In genomic region chr22:50468626-50469025, GRCh38 we compare ENCODE assay signal across 14 cellular contexts. TPM values are rescaled to one million over a fixed set of nuclear protein-coding genes. Genes with fewer than 3 reads are reported as not detected.
A peak's percentile ranks its signal among the peaks of the same experiment; 100 is the strongest.
DNase-seq lines count a peak whose midpoint lies in the region; ATAC-seq and TF ChIP-seq lines count a peak whose summit lies in the region.
"Had no signal": no experiment of that assay in that cellular context is flagged by ENCODE, and none has a peak within 500 bp of the region (broad histone marks: within the 10 kb centered on the region; RNA-seq: fewer than 3 reads in every experiment).

No MANE protein-coding gene starts in this region.

- TF ChIP-seq CTCF in OCI-LY3 (IDR thresholded peaks at IDR 0.05; ENCODE audit: low read depth, low read length) (no peak), brain (conservative IDR thresholded peaks at IDR 0.05) (no peak)

- H3K9me3 ChIP-seq in OCI-LY3 (ENCODE audit: insufficient read depth, low read length) = no peaks in the 10 kb centered on the region
- H3K9me3 ChIP-seq: esophagus muscularis mucosa, left ventricle myocardium inferior had no signal

- H3K27ac Mint-ChIP-seq in activated CD4-positive, alpha-beta T cell treated with anti-CD3 and anti-CD28 coated beads for 36 hours = peak overlapping the region; percentile 67
- peak overlapping the region in 3 of 5 experiments; percentile 38 to 62 (median 55) for H3K27ac Mint-ChIP-seq in brain
- H3K27ac Mint-ChIP-seq in stimulated activated naive B cell treated with anti-CD40 and anti-IgM and Interleukin-4, amounts not matched to agents 10 μg/mL and 1 μg/mL and 100 μg/mL, for 72 hours = peak overlapping the region; percentile 92
- H3K27ac Mint-ChIP-seq: nephron progenitor cell had no signal

- ATAC-seq in activated CD4-positive, alpha-beta T cell treated with anti-CD3 and anti-CD28 coated beads for 36 hours = no peak
- ATAC-seq in stimulated activated naive B cell treated with anti-CD40 and anti-IgM and Interleukin-4, amounts not matched to agents 10 μg/mL and 1 μg/mL and 100 μg/mL, for 72 hours (replicated peaks) = no peak
- ATAC-seq in HG02759 (IDR thresholded peaks at IDR 0.05; ENCODE audit: unreplicated experiment) = no peak

- no peaks in the 10 kb centered on the region for H3K27me3 ChIP-seq in OCI-LY3 (ENCODE audit: low read depth, low read length)
- H3K27me3 ChIP-seq: esophagus muscularis mucosa had no signal

- peaks cover 47% of the 10 kb centered on the region for H3K79me2 ChIP-seq in OCI-LY3 (ENCODE audit: low read length)

- H3K4me1 ChIP-seq in OCI-LY3 (ENCODE audit: low read length) = peaks cover 36% of the 10 kb centered on the region

- H3K9me3 Mint-ChIP-seq in activated CD4-positive, alpha-beta T cell treated with anti-CD3 and anti-CD28 coated beads for 36 hours (ENCODE audit: low read depth) = no peaks in the 10 kb centered on the region
- no peaks in the 10 kb centered on the region for H3K9me3 Mint-ChIP-seq in brain
- H3K9me3 Mint-ChIP-seq in stimulated activated naive B cell treated with anti-CD40 and anti-IgM and Interleukin-4, amounts not matched to agents 10 μg/mL and 1 μg/mL and 100 μg/mL, for 72 hours = no peaks in the 10 kb centered on the region
- H3K9me3 Mint-ChIP-seq: nephron progenitor cell had no signal

- CTCF ChIA-PET in activated CD4-positive, alpha-beta T cell treated with anti-CD3 and anti-CD28 coated beads for 36 hours (lab: Charles Lee) = interaction anchor here (0.6 to 1.2 kb wide), 4 partner anchors 38 to 232 kb away, joined by 3 to 7 read pairs (median 3); no protein-coding TSS in a partner anchor

- in situ Hi-C loops in ACHN (cut with HindIII; ENCODE audit: low pct_ligation_motif_present, low pct_unique_long_range_greater_than_20kb, low sequenced_read_pairs) = no loop called here

- DNase-seq in activated CD4-positive, alpha-beta T cell treated with anti-CD3 and anti-CD28 coated beads for 36 hours = no peak
- DNase-seq in activated CD4-positive, alpha-beta T cell treated with anti-CD3 and anti-CD28 coated beads, Interleukin-2, amount 50 U/mL, for 4 hours = no peak
- no peak for DNase-seq in stimulated activated naive B cell treated with anti-CD40 and anti-IgM and Interleukin-4, amounts not matched to agents 10 μg/mL and 1 μg/mL and 100 μg/mL, for 72 hours
- no peak for DNase-seq in ACHN
- DNase-seq in GOT3 (lab: John Stamatoyannopoulos, UW) = no peak
- DNase-seq: cortex of kidney, hypothalamus, left ventricle myocardium inferior, nephron progenitor cell had no signal

- POLR2A ChIA-PET in activated CD4-positive, alpha-beta T cell treated with anti-CD3 and anti-CD28 coated beads for 36 hours (lab: Charles Lee) = interaction anchor here (0.7 kb wide), 1 partner anchor 19 kb away, joined by 5 read pairs; no protein-coding TSS in a partner anchor

- peaks cover 21% of the 10 kb centered on the region for H3K36me3 Mint-ChIP-seq in activated CD4-positive, alpha-beta T cell treated with anti-CD3 and anti-CD28 coated beads for 36 hours (ENCODE audit: low read depth)
- H3K36me3 Mint-ChIP-seq in brain = peaks cover 22% of the 10 kb centered on the region
- H3K36me3 Mint-ChIP-seq in stimulated activated naive B cell treated with anti-CD40 and anti-IgM and Interleukin-4, amounts not matched to agents 10 μg/mL and 1 μg/mL and 100 μg/mL, for 72 hours = peaks cover 18 to 36% of the 10 kb centered on the region in 2 donors

- peaks cover 23% of the 10 kb centered on the region for H4K20me1 ChIP-seq in OCI-LY3 (ENCODE audit: insufficient read depth, low read length)

- H3K4me3 ChIP-seq in OCI-LY3 (ENCODE audit: low read length) = no peak overlapping the region
- H3K4me3 ChIP-seq: esophagus muscularis mucosa, left ventricle myocardium inferior had no signal

- H3K36me3 ChIP-seq in OCI-LY3 (replicated peaks; ENCODE audit: low read depth, low read length) = no peaks in the 10 kb centered on the region

- H3K27ac ChIP-seq in OCI-LY3 (ENCODE audit: low read length) = no peak overlapping the region
- H3K27ac ChIP-seq: esophagus muscularis mucosa, left ventricle myocardium inferior had no signal

- no peak overlapping the region for H3K9ac ChIP-seq in OCI-LY3 (ENCODE audit: low read length)

- no peak overlapping the region for H2AFZ ChIP-seq in OCI-LY3 (ENCODE audit: low read depth, low read length)

- peak overlapping the region; percentile 71; the same call in 1 of the 2 replicates for H3K4me2 ChIP-seq in OCI-LY3 (ENCODE audit: low read length)

- H3K4me3 Mint-ChIP-seq in activated CD4-positive, alpha-beta T cell treated with anti-CD3 and anti-CD28 coated beads for 36 hours = no peak overlapping the region
- H3K4me3 Mint-ChIP-seq in brain = no peak overlapping the region
- H3K4me3 Mint-ChIP-seq in stimulated activated naive B cell treated with anti-CD40 and anti-IgM and Interleukin-4, amounts not matched to agents 10 μg/mL and 1 μg/mL and 100 μg/mL, for 72 hours = peak overlapping the region; percentile 65 to 80
- H3K4me3 Mint-ChIP-seq: nephron progenitor cell had no signal

- H3K27me3 Mint-ChIP-seq in activated CD4-positive, alpha-beta T cell treated with anti-CD3 and anti-CD28 coated beads for 36 hours = no peaks in the 10 kb centered on the region
- H3K27me3 Mint-ChIP-seq in brain = peaks cover 3% of the 10 kb centered on the region
- no peaks in the 10 kb centered on the region for H3K27me3 Mint-ChIP-seq in stimulated activated naive B cell treated with anti-CD40 and anti-IgM and Interleukin-4, amounts not matched to agents 10 μg/mL and 1 μg/mL and 100 μg/mL, for 72 hours

- intact Hi-C loops in activated CD4-positive, alpha-beta T cell treated with anti-CD3 and anti-CD28 coated beads for 36 hours (cut with DNase I, micrococcal nuclease) = loop anchor here in 1 of 2 experiments (1.0 kb wide), 1 partner anchor 152 kb away; no protein-coding TSS in a partner anchor

- H3K4me1 Mint-ChIP-seq in activated CD4-positive, alpha-beta T cell treated with anti-CD3 and anti-CD28 coated beads for 36 hours = peaks cover 49% of the 10 kb centered on the region
- peaks cover 35% of the 10 kb centered on the region for H3K4me1 Mint-ChIP-seq in brain
- H3K4me1 Mint-ChIP-seq in stimulated activated naive B cell treated with anti-CD40 and anti-IgM and Interleukin-4, amounts not matched to agents 10 μg/mL and 1 μg/mL and 100 μg/mL, for 72 hours = peaks cover 57 to 70% of the 10 kb centered on the region in 2 donors

RNA-seq across cellular contexts. Expression of gene SBF1, which starts 6.2 kb away (rescaled TPM):
- total RNA-seq in activated CD4-positive, alpha-beta T cell treated with anti-CD3 and anti-CD28 coated beads for 36 hours = 10 to 100 TPM; 97.6 TPM
- 77.0 TPM for polyA plus RNA-seq in brain (ENCODE audit: insufficient read depth, low read depth, low replicate concordance)

RNA-seq across cellular contexts. Expression of gene ADM2, which starts 12.7 kb away (rescaled TPM):
- total RNA-seq in activated CD4-positive, alpha-beta T cell treated with anti-CD3 and anti-CD28 coated beads for 36 hours = 1 to 10 TPM; 7.5 to 7.9 TPM
- polyA plus RNA-seq in brain (ENCODE audit: insufficient read depth, low read depth, low replicate concordance) = 15.2 TPM
- total RNA-seq: A172, left ventricle myocardium inferior had no signal

RNA-seq across cellular contexts. Expression of gene MIOX, which starts 18.0 kb away (rescaled TPM):
- total RNA-seq in activated CD4-positive, alpha-beta T cell treated with anti-CD3 and anti-CD28 coated beads for 36 hours = under 1 TPM; 0.32 to 0.44 TPM
- 0.61 TPM for polyA plus RNA-seq in brain (ENCODE audit: insufficient read depth, low read depth, low replicate concordance)
- total RNA-seq: A172, esophagus muscularis mucosa, left ventricle myocardium inferior had no signal

RNA-seq across cellular contexts. Expression of gene LMF2, which starts 38.9 kb away (rescaled TPM):
- total RNA-seq in activated CD4-positive, alpha-beta T cell treated with anti-CD3 and anti-CD28 coated beads for 36 hours = 10 to 100 TPM; 46.8 to 49.4 TPM
- polyA plus RNA-seq in brain (ENCODE audit: insufficient read depth, low read depth, low replicate concordance) = 68.1 TPM

RNA-seq across cellular contexts. Expression of gene NCAPH2, which starts 39.4 kb away (rescaled TPM):
- 100 to 1,000 TPM; 115 to 123 TPM for total RNA-seq in activated CD4-positive, alpha-beta T cell treated with anti-CD3 and anti-CD28 coated beads for 36 hours
- 83.9 TPM for polyA plus RNA-seq in brain (ENCODE audit: insufficient read depth, low read depth, low replicate concordance)

Comparison
In these comparisons a context has a peak if more than half of its experiments do, and no peak if none do; other contexts are left out.
1. H3K4me3 Mint-ChIP-seq: peak in stimulated activated naive B cell treated with anti-CD40 and anti-IgM and Interleukin-4, amounts not matched to agents 10 μg/mL and 1 μg/mL and 100 μg/mL, for 72 hours (2 of 2); none in activated CD4-positive, alpha-beta T cell treated with anti-CD3 and anti-CD28 coated beads for 36 hours (single experiment) and brain (0 of 5).
2. Peak in every context shown above with its lines, with median percentiles within 50 percentile points of each other: H3K27ac Mint-ChIP-seq.